ENCODE assay signal across 25 cellular contexts in the genomic region with DNA sequence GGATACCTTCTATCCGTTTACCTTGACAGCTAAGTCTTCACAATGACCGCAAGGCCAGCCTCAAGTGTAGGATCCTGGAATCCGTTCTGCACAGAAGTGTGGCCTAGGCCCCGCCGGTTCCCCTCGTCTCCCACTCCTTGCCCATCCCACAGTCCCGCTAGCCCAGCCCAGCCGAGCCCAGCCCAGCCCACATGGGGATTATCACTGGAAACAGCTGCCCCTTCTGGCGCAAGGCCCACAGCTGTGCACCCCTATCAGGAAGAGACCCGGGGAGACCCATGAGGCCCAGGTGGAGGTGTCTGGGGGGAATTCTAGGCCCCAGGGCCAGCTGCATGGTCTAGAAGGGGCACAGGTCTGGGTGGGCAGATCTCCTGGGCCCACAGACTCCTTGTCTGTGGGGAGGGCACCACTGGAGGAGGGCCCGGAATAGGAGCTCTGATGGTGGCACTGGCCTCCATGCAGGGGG. TPM values are rescaled to one million over a fixed set of nuclear protein-coding genes. Genes with fewer than 3 reads are reported as not detected.
DNase-seq lines count a peak whose midpoint lies in the region; ATAC-seq and TF ChIP-seq lines count a peak whose summit lies in the region.
"Had no signal": no experiment of that assay in that cellular context is flagged by ENCODE, and none has a peak within 500 bp of the region (broad histone marks: within the 10 kb centered on the region; RNA-seq: fewer than 3 reads in every experiment).

No MANE protein-coding gene starts in this region.

- H3K36me3 ChIP-seq in lung (ENCODE audit: control insufficient read depth in 2 of 2, insufficient read depth in 2 of 2, low read length in 2 of 2) (no peaks in the 10 kb centered on the region), upper lobe of right lung (no peaks in the 10 kb centered on the region), PC-3 (ENCODE audit: low read depth, low read length) (no peaks in the 10 kb centered on the region)
- H3K36me3 ChIP-seq: colonic mucosa had no signal

- H3K27ac ChIP-seq in lung (ENCODE audit: low read depth in 1 of 2, low read length in 1 of 2) (no peak overlapping the region), upper lobe of right lung (no peak overlapping the region), PC-3 (ENCODE audit: low read length) (no peak overlapping the region)
- H3K27ac ChIP-seq: colonic mucosa, parathyroid adenoma, PC-9, skin epidermis had no signal

- H3K4me1 ChIP-seq in lung (ENCODE audit: control insufficient read depth in 2 of 2, insufficient read depth in 2 of 2, low read length in 2 of 2) (peaks cover 0 to 20% of the 10 kb centered on the region in 2 donors), upper lobe of right lung (peaks cover 34% of the 10 kb centered on the region), PC-3 (ENCODE audit: insufficient read depth, low read length) (peaks cover 21% of the 10 kb centered on the region)
- H3K4me1 ChIP-seq: parathyroid adenoma had no signal

- no peaks in the 10 kb centered on the region for H3K27me3 ChIP-seq in lung (ENCODE audit: control insufficient read depth, insufficient read depth)
- H3K27me3 ChIP-seq in upper lobe of right lung: no peaks in the 10 kb centered on the region
- H3K27me3 ChIP-seq in PC-3 (ENCODE audit: low read length): peaks cover under 1% of the 10 kb centered on the region; the same call in 1 of the 2 replicates
- H3K27me3 ChIP-seq: body of pancreas, colonic mucosa had no signal

- TF ChIP-seq CTCF in lung (IDR thresholded peaks at IDR 0.05; ENCODE audit: control extremely low read depth, extremely low read depth) (no peak), upper lobe of right lung (IDR thresholded peaks at IDR 0.05) (no peak), PC-3 (conservative IDR thresholded peaks at IDR 0.05; ENCODE audit: low read depth, low read length) (no peak)

- no peaks in the 10 kb centered on the region for H3F3A ChIP-seq in PC-3 (ENCODE audit: low read length, unreplicated experiment)

- DNase-seq in activated effector memory CD4-positive, alpha-beta T cell treated with anti-CD3 and anti-CD28 coated beads, Interleukin-2, amount 50 U/mL, for 16 hours: peak; percentile 56
- DNase-seq in activated effector memory CD4-positive, alpha-beta T cell treated with Interleukin-2 at 50 U/mL for 16 hours: no peak
- peak; percentile 6 for DNase-seq in activated T-helper 2 cell treated with anti-CD3 and anti-CD28 coated beads, Interferon-gamma antibody, Interleukin-2, Interleukin-4, amounts not matched to agents 10 μg/mL and 5 μg/mL and 100 μg/mL, durations not matched to agents 14 hours and 24 hours and 36 hours (ENCODE audit: low spot score)
- DNase-seq in lung (ENCODE audit: low spot score) (peak; percentile 16), upper lobe of right lung (peak; percentile 31), PC-3 (no peak), hippocampal formation (lab: John Stamatoyannopoulos, UW) (no peak)
- DNase-seq: activated CD4-positive, CD25-positive, alpha-beta regulatory T cell; activated CD8-positive, alpha-beta memory T cell treated with anti-CD3 and anti-CD28 coated beads for 24 hours; body of pancreas; colonic mucosa; DMS79 treated with DMSO at 0.1 percent for 48 hours; Kasumi-1; naive thymus-derived CD8-positive, alpha-beta T cell; NCI-H1092; NCI-H2081; NCI-H526 treated with DMSO at 0.1 percent for 48 hours; PC-9; stimulated activated CD4-positive, alpha-beta T cell treated with anti-CD3 and anti-CD28 coated beads, Interleukin-2, amount 100 ng/mL, for 48 hours had no signal

- H3K9ac ChIP-seq in PC-3 (ENCODE audit: low read length): no peak overlapping the region
- H3K9ac ChIP-seq: parathyroid adenoma had no signal

- no peak overlapping the region for H3K4me3 Mint-ChIP-seq in activated T-helper 2 cell treated with anti-CD3 and anti-CD28 coated beads, Interferon-gamma antibody, Interleukin-2, Interleukin-4, amounts not matched to agents 10 μg/mL and 5 μg/mL and 100 μg/mL, durations not matched to agents 14 hours and 24 hours and 36 hours (ENCODE audit: low read depth)
- H3K4me3 Mint-ChIP-seq: CD8-positive, alpha-beta T cell; memory B cell; naive thymus-derived CD8-positive, alpha-beta T cell; T-helper 2 cell treated with Interferon-gamma antibody and Interleukin-4, amounts not matched to agents 5 μg/mL and 100 μg/mL, for 36 hours had no signal

- CTCF ChIA-PET in PC-3 (lab: Charles Lee): no interaction called here

- H3K9me3 Mint-ChIP-seq in activated T-helper 2 cell treated with anti-CD3 and anti-CD28 coated beads, Interferon-gamma antibody, Interleukin-2, Interleukin-4, amounts not matched to agents 10 μg/mL and 5 μg/mL and 100 μg/mL, durations not matched to agents 14 hours and 24 hours and 36 hours: no peaks in the 10 kb centered on the region
- H3K9me3 Mint-ChIP-seq: CD8-positive, alpha-beta T cell; memory B cell; naive thymus-derived CD8-positive, alpha-beta T cell; T-helper 2 cell treated with Interferon-gamma antibody and Interleukin-4, amounts not matched to agents 5 μg/mL and 100 μg/mL, for 36 hours had no signal

- no peaks in the 10 kb centered on the region for H3K79me2 ChIP-seq in PC-3 (ENCODE audit: low read length)
- H3K79me2 ChIP-seq: parathyroid adenoma had no signal

- H3K4me2 ChIP-seq in PC-3 (ENCODE audit: low read length): no peak overlapping the region
- H3K4me2 ChIP-seq: PC-9 had no signal

- no peak overlapping the region for H2AFZ ChIP-seq in PC-3 (ENCODE audit: low read length)
- H2AFZ ChIP-seq: parathyroid adenoma, PC-9 had no signal

- intact Hi-C loops in activated T-helper 2 cell treated with anti-CD3 and anti-CD28 coated beads, Interferon-gamma antibody, Interleukin-2, Interleukin-4, amounts not matched to agents 10 μg/mL and 5 μg/mL and 100 μg/mL, durations not matched to agents 14 hours and 24 hours and 36 hours (cut with micrococcal nuclease): no loop called here
- intact Hi-C loops in upper lobe of right lung (cut with DNase I) (no loop called here), PC-3 (cut with micrococcal nuclease) (no loop called here)

- WGBS in lung, 2 donors: 89 to 93% methylated on average over 11 of the region's 11 CpGs

- POLR2A ChIA-PET in PC-3 (lab: Charles Lee; ENCODE audit: unreplicated experiment): no interaction called here

- no peak overlapping the region for H3K4me3 ChIP-seq in lung
- H3K4me3 ChIP-seq in upper lobe of right lung: no peak overlapping the region
- no peak overlapping the region for H3K4me3 ChIP-seq in PC-3 (ENCODE audit: low read length)
- H3K4me3 ChIP-seq: body of pancreas, colonic mucosa, PC-9, skin epidermis had no signal

- H3K27ac Mint-ChIP-seq in activated T-helper 2 cell treated with anti-CD3 and anti-CD28 coated beads, Interferon-gamma antibody, Interleukin-2, Interleukin-4, amounts not matched to agents 10 μg/mL and 5 μg/mL and 100 μg/mL, durations not matched to agents 14 hours and 24 hours and 36 hours: no peak overlapping the region
- H3K27ac Mint-ChIP-seq: CD8-positive, alpha-beta T cell; memory B cell; T-helper 2 cell treated with Interferon-gamma antibody and Interleukin-4, amounts not matched to agents 5 μg/mL and 100 μg/mL, for 36 hours had no signal

- H3K36me3 Mint-ChIP-seq in activated T-helper 2 cell treated with anti-CD3 and anti-CD28 coated beads, Interferon-gamma antibody, Interleukin-2, Interleukin-4, amounts not matched to agents 10 μg/mL and 5 μg/mL and 100 μg/mL, durations not matched to agents 14 hours and 24 hours and 36 hours (ENCODE audit: low read depth): no peaks in the 10 kb centered on the region
- H3K36me3 Mint-ChIP-seq: CD8-positive, alpha-beta T cell; memory B cell; naive thymus-derived CD8-positive, alpha-beta T cell had no signal

- no peaks in the 10 kb centered on the region for H3K9me2 ChIP-seq in PC-3 (replicated peaks; ENCODE audit: low read length)

- H4K20me1 ChIP-seq in PC-3 (ENCODE audit: low read length): no peaks in the 10 kb centered on the region

- ATAC-seq in lung (ENCODE audit: insufficient read depth, low FRiP score) (no peak), upper lobe of right lung (no peak), PC-3 (no peak), HG03354 (IDR thresholded peaks at IDR 0.05; ENCODE audit: poor library complexity, severe bottlenecking, unreplicated experiment) (no peak)
- ATAC-seq: body of pancreas; CD8-positive, alpha-beta T cell; naive thymus-derived CD8-positive, alpha-beta T cell had no signal

- H3K4me1 Mint-ChIP-seq in activated T-helper 2 cell treated with anti-CD3 and anti-CD28 coated beads, Interferon-gamma antibody, Interleukin-2, Interleukin-4, amounts not matched to agents 10 μg/mL and 5 μg/mL and 100 μg/mL, durations not matched to agents 14 hours and 24 hours and 36 hours (ENCODE audit: low read depth): peaks cover 18% of the 10 kb centered on the region

- H3K27me3 Mint-ChIP-seq in activated T-helper 2 cell treated with anti-CD3 and anti-CD28 coated beads, Interferon-gamma antibody, Interleukin-2, Interleukin-4, amounts not matched to agents 10 μg/mL and 5 μg/mL and 100 μg/mL, durations not matched to agents 14 hours and 24 hours and 36 hours (ENCODE audit: low read depth): peaks cover 24% of the 10 kb centered on the region
- H3K27me3 Mint-ChIP-seq: memory B cell; naive thymus-derived CD8-positive, alpha-beta T cell had no signal

- no peaks in the 10 kb centered on the region for H3K9me3 ChIP-seq in lung (ENCODE audit: control insufficient read depth in 2 of 2, insufficient read depth in 1 of 2, low read length in 1 of 2)
- H3K9me3 ChIP-seq in upper lobe of right lung: no peaks in the 10 kb centered on the region
- no peaks in the 10 kb centered on the region for H3K9me3 ChIP-seq in PC-3 (ENCODE audit: low read length)
- H3K9me3 ChIP-seq: body of pancreas, colonic mucosa had no signal

- no TSS peak for BruUV-seq in PC-3 (replicated peaks; lab: Mats Ljungman, UMichigan)

RNA-seq across cellular contexts. Expression of gene KLF13, which starts 27.9 kb away (rescaled TPM):
- total RNA-seq in activated T-helper 2 cell treated with anti-CD3 and anti-CD28 coated beads, Interferon-gamma antibody, Interleukin-2, Interleukin-4, amounts not matched to agents 10 μg/mL and 5 μg/mL and 100 μg/mL, durations not matched to agents 14 hours and 24 hours and 36 hours: 127 and 132 TPM in 2 replicates
- 100 to 1,000 TPM in 1 of 2 donors, 10 to 100 TPM in 1; 38.3 to 157 TPM for total RNA-seq in lung
- polyA plus RNA-seq in lung: 10 to 100 TPM; 47.1 to 63.2 TPM
- total RNA-seq in upper lobe of right lung: 176 TPM
- 10.1 and 11.4 TPM in 2 replicates for total RNA-seq in PC-3 (2014; rRNA removed)

Comparison
In these comparisons a context has a peak if more than half of its experiments do, and no peak if none do; other contexts are left out.
1. DNase-seq: peak in activated effector memory CD4-positive, alpha-beta T cell treated with anti-CD3 and anti-CD28 coated beads, Interleukin-2, amount 50 U/mL, for 16 hours (single experiment), activated T-helper 2 cell treated with anti-CD3 and anti-CD28 coated beads, Interferon-gamma antibody, Interleukin-2, Interleukin-4, amounts not matched to agents 10 μg/mL and 5 μg/mL and 100 μg/mL, durations not matched to agents 14 hours and 24 hours and 36 hours (single experiment), lung (single experiment) and upper lobe of right lung (single experiment); none in activated effector memory CD4-positive, alpha-beta T cell treated with Interleukin-2 at 50 U/mL for 16 hours (single experiment), PC-3 (single experiment) and hippocampal formation (0 of 2).